13 cellular contexts compared by ENCODE assay signal in the genomic region with DNA sequence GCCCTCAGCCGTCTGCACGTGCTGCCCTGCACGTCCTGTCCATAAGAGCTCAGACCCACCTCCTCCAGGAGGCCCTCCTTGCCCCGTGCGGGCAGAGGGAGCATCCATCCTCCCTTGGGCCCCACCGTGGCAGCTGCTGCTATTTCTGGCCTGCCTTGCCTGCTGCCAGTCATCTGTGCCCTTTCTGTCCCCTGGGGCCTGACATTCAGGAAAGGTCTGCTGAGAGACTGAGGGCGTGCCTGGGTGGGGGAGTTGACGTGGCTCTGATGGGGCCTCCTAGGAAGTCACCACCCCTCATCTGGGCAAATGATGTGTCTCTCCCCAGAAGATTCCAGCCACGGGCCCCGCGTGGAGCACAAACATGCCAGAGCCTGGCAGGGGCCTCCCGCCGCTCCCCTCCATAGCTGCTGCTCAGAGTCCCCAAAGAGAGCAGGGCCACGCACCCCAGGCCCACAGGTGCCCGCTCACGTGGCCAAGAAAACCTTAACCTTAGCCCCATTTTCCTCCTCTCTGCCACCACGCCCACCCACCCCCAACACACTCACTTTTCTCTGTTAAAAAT.
"Had no signal": no experiment of that assay in that cellular context is flagged by ENCODE, and none has a peak within 500 bp of the region (broad histone marks: within the 10 kb centered on the region; RNA-seq: fewer than 3 reads in every experiment).

No MANE protein-coding gene starts in this region.

- DNase-seq: activated CD4-positive, alpha-beta memory T cell treated with anti-CD3 and anti-CD28 coated beads for 36 hours; activated CD4-positive, alpha-beta T cell treated with anti-CD3 and anti-CD28 coated beads for 36 hours; activated CD8-positive, alpha-beta memory T cell treated with anti-CD3 and anti-CD28 coated beads, Interleukin-2, amount 10 ng/mL, durations not matched to agents 7 days and 5 days; activated naive CD4-positive, alpha-beta T cell treated with anti-CD3 and anti-CD28 coated beads, Interleukin-2, amount 50 U/mL, for 16 hours; activated T-cell treated with anti-CD3 and anti-CD28 coated beads, Interleukin-2, amount 50 U/mL, for 24 hours; central memory CD4-positive, alpha-beta T cell; immature natural killer cell; stimulated activated CD4-positive, alpha-beta T cell treated with anti-CD3 and anti-CD28 coated beads, Interleukin-1b, Interleukin-23, amount 100 ng/mL, for 48 hours; tibial artery; uterus had no signal

- H3K27ac Mint-ChIP-seq: activated CD4-positive, alpha-beta memory T cell treated with anti-CD3 and anti-CD28 coated beads for 36 hours; activated CD4-positive, alpha-beta T cell treated with anti-CD3 and anti-CD28 coated beads for 36 hours; activated CD8-positive, alpha-beta memory T cell treated with anti-CD3 and anti-CD28 coated beads, Interleukin-2, amount 10 ng/mL, durations not matched to agents 7 days and 5 days; activated T-cell treated with anti-CD3 and anti-CD28 coated beads, Interleukin-2, amount 50 U/mL, for 24 hours; immature natural killer cell; mesothelial cell of epicardium; T-helper 1 cell treated with Interleukin-12 subunit alpha and Interleukin-12 subunit beta and Interleukin-4 antibody, amounts not matched to agents 30 μg/mL and 1 μg/mL, for 36 hours had no signal

- H3K4me1 Mint-ChIP-seq: activated CD4-positive, alpha-beta T cell treated with anti-CD3 and anti-CD28 coated beads for 36 hours; activated CD8-positive, alpha-beta memory T cell treated with anti-CD3 and anti-CD28 coated beads, Interleukin-2, amount 10 ng/mL, durations not matched to agents 7 days and 5 days; immature natural killer cell; mesothelial cell of epicardium had no signal

- H3K27me3 Mint-ChIP-seq: activated CD4-positive, alpha-beta memory T cell treated with anti-CD3 and anti-CD28 coated beads for 36 hours; activated CD4-positive, alpha-beta T cell treated with anti-CD3 and anti-CD28 coated beads for 36 hours; activated CD8-positive, alpha-beta memory T cell treated with anti-CD3 and anti-CD28 coated beads, Interleukin-2, amount 10 ng/mL, durations not matched to agents 7 days and 5 days; activated T-cell treated with anti-CD3 and anti-CD28 coated beads, Interleukin-2, amount 50 U/mL, for 24 hours had no signal

- H3K4me3 Mint-ChIP-seq: activated CD4-positive, alpha-beta memory T cell treated with anti-CD3 and anti-CD28 coated beads for 36 hours; activated CD4-positive, alpha-beta T cell treated with anti-CD3 and anti-CD28 coated beads for 36 hours; activated CD8-positive, alpha-beta memory T cell treated with anti-CD3 and anti-CD28 coated beads, Interleukin-2, amount 10 ng/mL, durations not matched to agents 7 days and 5 days; activated T-cell treated with anti-CD3 and anti-CD28 coated beads, Interleukin-2, amount 50 U/mL, for 24 hours; immature natural killer cell; mesothelial cell of epicardium; T-helper 1 cell treated with Interleukin-12 subunit alpha and Interleukin-12 subunit beta and Interleukin-4 antibody, amounts not matched to agents 30 μg/mL and 1 μg/mL, for 36 hours had no signal

- H3K36me3 Mint-ChIP-seq: activated CD8-positive, alpha-beta memory T cell treated with anti-CD3 and anti-CD28 coated beads, Interleukin-2, amount 10 ng/mL, durations not matched to agents 7 days and 5 days had no signal

- ATAC-seq: activated CD4-positive, alpha-beta T cell treated with anti-CD3 and anti-CD28 coated beads for 36 hours; activated CD8-positive, alpha-beta memory T cell treated with anti-CD3 and anti-CD28 coated beads, Interleukin-2, amount 10 ng/mL, durations not matched to agents 7 days and 5 days; sciatic nerve had no signal
